In the genomic region with DNA sequence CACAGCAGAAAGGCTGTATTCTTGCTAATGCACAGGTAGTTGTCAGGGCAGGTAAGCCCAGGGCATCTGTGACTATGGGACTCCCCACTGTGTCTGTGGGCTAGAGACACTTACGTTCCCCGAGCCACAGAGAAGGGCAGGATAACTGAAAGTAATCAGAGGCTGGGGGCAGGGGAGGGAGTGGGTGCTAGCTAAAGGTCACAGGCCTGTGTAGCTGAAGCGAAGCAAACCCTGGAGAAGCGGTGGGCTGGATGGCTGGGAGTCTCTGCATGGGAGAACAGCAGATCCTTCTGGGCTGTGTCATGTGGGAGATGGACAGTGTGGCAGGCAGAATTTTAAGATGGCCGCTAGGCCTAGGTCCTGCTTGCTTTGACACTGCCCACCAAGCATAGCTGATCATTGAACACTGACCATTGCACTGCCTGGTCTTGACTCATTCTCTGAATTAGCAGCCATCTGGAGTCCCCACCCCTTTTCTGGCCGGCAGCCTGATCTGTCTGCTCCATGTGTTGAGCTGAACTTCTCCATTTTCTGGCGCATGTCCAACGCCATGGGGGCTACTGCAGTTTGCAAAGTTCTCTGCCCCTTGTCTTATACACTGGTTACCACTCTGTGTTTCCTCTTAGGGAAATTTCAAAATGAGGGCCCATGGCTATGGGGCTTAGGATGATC, we compare ENCODE assay signal across 1 cellular context.
A peak's percentile ranks its signal among the peaks of the same experiment; 100 is the strongest.
TF ChIP-seq lines count a peak whose summit lies in the region.

No MANE protein-coding gene starts in this region.

TF ChIP-seq in K562, 482 proteins besides CTCF, POLR2A, EP300 and RAD21 (continued from another document):
- TF ChIP-seq, protein P1, sequence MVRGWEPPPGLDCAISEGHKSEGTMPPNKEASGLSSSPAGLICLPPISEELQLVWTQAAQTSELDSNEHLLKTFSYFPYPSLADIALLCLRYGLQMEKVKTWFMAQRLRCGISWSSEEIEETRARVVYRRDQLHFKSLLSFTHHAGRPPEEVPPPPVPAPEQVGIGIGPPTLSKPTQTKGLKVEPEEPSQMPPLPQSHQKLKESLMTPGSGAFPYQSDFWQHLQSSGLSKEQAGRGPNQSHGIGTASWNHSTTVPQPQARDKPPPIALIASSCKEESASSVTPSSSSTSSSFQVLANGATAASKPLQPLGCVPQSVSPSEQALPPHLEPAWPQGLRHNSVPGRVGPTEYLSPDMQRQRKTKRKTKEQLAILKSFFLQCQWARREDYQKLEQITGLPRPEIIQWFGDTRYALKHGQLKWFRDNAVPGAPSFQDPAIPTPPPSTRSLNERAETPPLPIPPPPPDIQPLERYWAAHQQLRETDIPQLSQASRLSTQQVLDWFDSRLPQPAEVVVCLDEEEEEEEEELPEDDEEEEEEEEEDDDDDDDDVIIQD (CRISPR knock-in tag; IDR thresholded peaks at IDR 0.05): no peak
- TF ChIP-seq ZNF274 (IDR thresholded peaks at IDR 0.05; ENCODE audit: borderline replicate concordance, low read depth, low read length) (no peak), TCF3 (CRISPR knock-in tag; IDR thresholded peaks at IDR 0.05) (peak; percentile 26; the same call in 1 of the 2 replicates), ZNF197 (CRISPR knock-in tag; IDR thresholded peaks at IDR 0.05; ENCODE audit: low read depth) (no peak), ELF2 (CRISPR knock-in tag; IDR thresholded peaks at IDR 0.05) (no peak)
